ENCODE assay signal across 13 cellular contexts in the genomic region with DNA sequence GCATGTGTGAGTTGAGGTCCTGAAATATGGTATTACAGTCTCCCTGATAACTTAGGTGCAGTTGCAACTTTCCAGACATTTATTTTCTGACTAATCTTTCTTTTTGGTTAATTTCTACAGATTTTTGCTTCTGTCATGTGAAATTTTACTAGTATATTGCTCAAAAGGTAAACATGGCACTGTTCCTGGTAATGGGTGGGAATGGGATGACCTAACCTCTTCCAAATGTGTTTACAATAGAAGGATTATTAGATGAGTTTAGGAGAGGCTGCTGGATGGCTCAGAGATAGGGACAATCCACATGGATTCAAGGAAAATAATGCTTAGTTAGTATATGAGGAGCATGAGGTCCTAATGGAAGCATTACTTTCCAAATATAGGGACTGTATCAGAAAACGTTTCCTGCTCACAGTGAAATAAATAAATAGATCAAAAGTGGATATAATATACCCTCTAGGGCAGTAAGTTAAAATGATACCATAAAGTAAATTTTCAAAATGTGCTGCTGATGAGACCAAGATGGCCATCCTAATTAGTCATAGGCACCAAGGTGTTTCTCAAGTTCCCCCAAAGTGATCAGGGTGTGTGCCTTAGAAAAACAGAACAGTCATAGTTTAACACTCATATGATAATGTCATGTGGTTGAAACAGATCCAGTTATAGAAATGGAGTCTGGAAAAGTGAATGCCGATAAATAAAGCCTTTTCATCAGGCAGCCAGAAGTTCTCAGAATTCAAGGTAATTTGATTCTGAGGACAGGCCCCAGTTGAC.
DNase-seq lines count a peak whose midpoint lies in the region; ATAC-seq and TF ChIP-seq lines count a peak whose summit lies in the region.
"Had no signal": no experiment of that assay in that cellular context is flagged by ENCODE, and none has a peak within 500 bp of the region (broad histone marks: within the 10 kb centered on the region; RNA-seq: fewer than 3 reads in every experiment).

No MANE protein-coding gene starts in this region.

- H3K36me3 ChIP-seq in Karpas-422 (ENCODE audit: insufficient read depth, low read length) = no peaks in the 10 kb centered on the region
- H3K36me3 ChIP-seq: vagina had no signal

- H3K9me2 ChIP-seq in Karpas-422 (replicated peaks; ENCODE audit: insufficient read depth, low read length) = no peaks in the 10 kb centered on the region

- no peaks in the 10 kb centered on the region for H3K79me2 ChIP-seq in Karpas-422 (ENCODE audit: low read length)

- H3K27me3 Mint-ChIP-seq in osteocyte (ENCODE audit: unreplicated experiment) = peaks cover 4% of the 10 kb centered on the region

- TF ChIP-seq CTCF in choroid plexus epithelial cell (conservative IDR thresholded peaks at IDR 0.05; ENCODE audit: low read depth, low read length) (no peak), osteocyte (IDR thresholded peaks at IDR 0.05) (no peak)

- no peaks in the 10 kb centered on the region for H3K9me3 ChIP-seq in Karpas-422 (ENCODE audit: low read length)
- H3K9me3 ChIP-seq: vagina had no signal

- peak; percentile 39 for DNase-seq in Karpas-422
- DNase-seq in choroid plexus epithelial cell (ENCODE audit: low read depth) = peak; percentile 66
- DNase-seq in osteocyte (ENCODE audit: extremely low spot score, unreplicated experiment) = no peak
- no peak for DNase-seq in NCI-H2107 (lab: John Stamatoyannopoulos, UW)
- no peak for DNase-seq in activated CD8-positive, alpha-beta memory T cell treated with anti-CD3 and anti-CD28 coated beads for 24 hours
- no peak for DNase-seq in T-helper 1 cell
- no peak for DNase-seq in erythroblast (lab: John Stamatoyannopoulos, UW)
- DNase-seq: NCI-H1105, NCI-H82, right cardiac atrium, T-helper 17 cell had no signal

- no peak overlapping the region for H3K9ac ChIP-seq in Karpas-422 (ENCODE audit: low read length)

- H3K27ac Mint-ChIP-seq in osteocyte (ENCODE audit: unreplicated experiment) = peak overlapping the region; percentile 65
- H3K27ac Mint-ChIP-seq: T-helper 17 cell had no signal

- H3K4me1 Mint-ChIP-seq in osteocyte (ENCODE audit: unreplicated experiment) = peaks cover 27% of the 10 kb centered on the region

- no peak overlapping the region for H3K4me3 Mint-ChIP-seq in osteocyte (ENCODE audit: unreplicated experiment)
- H3K4me3 Mint-ChIP-seq: T-helper 17 cell had no signal

- H3K36me3 Mint-ChIP-seq in osteocyte (ENCODE audit: unreplicated experiment) = no peaks in the 10 kb centered on the region

- H3K4me2 ChIP-seq in Karpas-422 (ENCODE audit: low read depth, low read length, poor library complexity, severe bottlenecking) = no peak overlapping the region

- H3K9me3 Mint-ChIP-seq in osteocyte (ENCODE audit: unreplicated experiment) = peaks cover 4% of the 10 kb centered on the region

- peak; percentile 21 for ATAC-seq in GM18511 (IDR thresholded peaks at IDR 0.05; ENCODE audit: unreplicated experiment)
- ATAC-seq: right cardiac atrium, T-helper 17 cell had no signal

- no peak overlapping the region for H3K27ac ChIP-seq in Karpas-422 (ENCODE audit: low read length)
- H3K27ac ChIP-seq: vagina had no signal

- no peak overlapping the region for H2AFZ ChIP-seq in Karpas-422 (ENCODE audit: low read length)

- H3K4me3 ChIP-seq in Karpas-422 (ENCODE audit: low read length) = no peak overlapping the region
- H3K4me3 ChIP-seq in choroid plexus epithelial cell (ENCODE audit: low read depth, low read length) = no peak overlapping the region
- H3K4me3 ChIP-seq: vagina had no signal

- TF ChIP-seq POLR2A in erythroblast (IDR thresholded peaks at IDR 0.05; ENCODE audit: low read length) = no peak

- H3K27me3 ChIP-seq in Karpas-422 (ENCODE audit: low read length) = no peaks in the 10 kb centered on the region
- H3K27me3 ChIP-seq: vagina had no signal

- H3K4me1 ChIP-seq in Karpas-422 (ENCODE audit: low read length) = peaks cover 22% of the 10 kb centered on the region
- H3K4me1 ChIP-seq: vagina had no signal

- H4K20me1 ChIP-seq in Karpas-422 (ENCODE audit: insufficient read depth, low read depth, low read length) = no peaks in the 10 kb centered on the region

Comparison
In these comparisons a context has a peak if more than half of its experiments do, and no peak if none do; other contexts are left out.
1. DNase-seq: peak in Karpas-422 (single experiment) and choroid plexus epithelial cell (single experiment); none in osteocyte (single experiment), NCI-H2107 (single experiment), activated CD8-positive, alpha-beta memory T cell treated with anti-CD3 and anti-CD28 coated beads for 24 hours (single experiment), T-helper 1 cell (0 of 5) and erythroblast (0 of 2).